Comparison of ENCODE assay signal across 8 cellular contexts in the genomic region with DNA sequence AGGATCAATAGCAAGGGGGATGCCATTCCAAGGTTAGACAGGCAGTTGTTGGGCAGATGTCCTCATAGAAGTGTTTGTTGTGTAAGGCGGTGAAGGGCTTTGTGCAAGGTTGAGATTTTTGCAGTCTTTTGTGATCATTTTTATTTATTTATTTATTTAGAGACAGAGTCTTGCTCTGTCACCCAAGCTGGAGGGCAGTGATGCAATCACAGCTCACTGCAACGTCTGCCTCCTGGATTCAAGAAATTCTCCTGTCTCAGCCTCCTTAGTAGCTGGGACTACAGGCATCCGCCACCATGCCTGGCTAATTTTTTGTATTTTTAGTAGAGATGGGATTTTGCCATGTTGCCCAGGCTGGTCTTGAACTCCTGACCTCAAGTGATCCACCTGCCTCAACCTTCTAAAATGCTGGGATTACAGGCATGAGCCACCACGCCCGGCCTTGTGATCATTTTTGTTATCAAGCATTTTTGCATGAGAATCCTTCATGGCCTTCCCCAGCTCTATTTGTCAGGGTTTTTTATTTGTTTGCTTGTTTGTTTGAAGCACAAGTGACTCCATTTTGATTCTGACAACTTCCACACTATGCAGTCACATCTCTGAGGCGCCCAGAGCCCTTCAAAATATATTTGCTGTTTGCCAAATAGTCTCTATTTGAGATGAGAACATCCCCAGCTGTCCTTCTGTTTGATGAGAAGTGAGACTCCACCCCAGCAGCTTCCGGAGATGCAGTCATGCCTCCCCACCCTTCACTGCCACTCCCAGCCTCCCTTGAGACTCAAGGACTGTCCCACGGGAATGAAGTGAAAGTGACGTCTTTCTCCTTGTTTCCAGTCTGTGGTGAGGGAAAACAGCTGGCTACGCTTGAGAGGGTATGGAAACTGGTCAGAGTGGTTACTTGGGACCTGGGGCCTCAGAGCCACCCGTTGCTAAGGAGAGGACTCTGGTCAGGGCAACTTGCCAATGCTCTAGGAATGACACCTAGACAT. TPM values are rescaled to one million over a fixed set of nuclear protein-coding genes. Genes with fewer than 3 reads are reported as not detected.
DNase-seq lines count a peak whose midpoint lies in the region; ATAC-seq and TF ChIP-seq lines count a peak whose summit lies in the region.

No MANE protein-coding gene starts in this region.

- no peaks in the 10 kb centered on the region for H4K20me1 ChIP-seq in PC-3 (ENCODE audit: low read length)

- H2AFZ ChIP-seq in PC-3 (ENCODE audit: low read length) = no peak overlapping the region

- H3K4me2 ChIP-seq in PC-3 (ENCODE audit: low read length) = peak overlapping the region; percentile 47; the same call in 1 of the 2 replicates

- peak; percentile 65 for ATAC-seq in HG03159 (IDR thresholded peaks at IDR 0.05; ENCODE audit: unreplicated experiment)
- ATAC-seq in PC-3 = peak; percentile 92
- no peak for ATAC-seq in GM19324 (IDR thresholded peaks at IDR 0.05; ENCODE audit: low FRiP score, unreplicated experiment)

- intact Hi-C loops in PC-3 (cut with micrococcal nuclease) = loop anchor here (1.0 kb wide), 1 partner anchor 81 kb away; no protein-coding TSS in a partner anchor
- intact Hi-C loops in transverse colon (cut with DNase I; ENCODE audit: low total_unique reads) = loop anchor here (10.0 kb wide), 2 partner anchors 77 to 237 kb away; no protein-coding TSS in a partner anchor

- peaks cover 10% of the 10 kb centered on the region for H3K36me3 ChIP-seq in PC-3 (ENCODE audit: low read depth, low read length)
- H3K36me3 ChIP-seq in transverse colon = peaks cover 0 to 25% (median 11%) of the 10 kb centered on the region in 4 donors

- POLR2A ChIA-PET in PC-3 (lab: Charles Lee; ENCODE audit: unreplicated experiment) = interaction anchor here (0.6 kb wide), 2 partner anchors 39 to 81 kb away, joined by 3 to 13 read pairs; no protein-coding TSS in a partner anchor

- peak overlapping the region; percentile 72 for H3K9ac ChIP-seq in PC-3 (ENCODE audit: low read length)

- H3K9me2 ChIP-seq in PC-3 (replicated peaks; ENCODE audit: low read length) = no peaks in the 10 kb centered on the region

- TF ChIP-seq CTCF in PC-3 (conservative IDR thresholded peaks at IDR 0.05; ENCODE audit: low read depth, low read length) (no peak), transverse colon (IDR thresholded peaks at IDR 0.05) (no peak)

- no peak for TF ChIP-seq EP300 in transverse colon (IDR thresholded peaks at IDR 0.05; ENCODE audit: low read depth)

- in situ Hi-C loops in GM18951 (cut with MboI; ENCODE audit: low sequenced_read_pairs, unreplicated experiment) = loop anchor here (5.0 kb wide), 1 partner anchor 239 kb away; no protein-coding TSS in a partner anchor
- in situ Hi-C loops in transverse colon (cut with MboI; ENCODE audit: low pct_ligation_motif_present in 1 of 4, low pct_unique_long_range_greater_than_20kb in 1 of 4, low sequenced_read_pairs in 3 of 4) = loop anchor here in 2 of 4 donors (10.0 to 25.0 kb wide), 2 partner anchors 247 to 504 kb away; no protein-coding TSS in a partner anchor

- peak overlapping the region; percentile 93 for H3K27ac ChIP-seq in PC-3 (ENCODE audit: low read length)
- peak overlapping the region; percentile 43 to 70 (median 56) for H3K27ac ChIP-seq in transverse colon

- H3F3A ChIP-seq in PC-3 (ENCODE audit: low read length, unreplicated experiment) = no peaks in the 10 kb centered on the region

- no peak overlapping the region for H3K4me3 ChIP-seq in PC-3 (ENCODE audit: low read length)
- H3K4me3 ChIP-seq in transverse colon = no peak overlapping the region

- 48 to 75% methylated on average over 4 to 11 of the region's 11 CpGs for WGBS in transverse colon (ENCODE audit: low coverage in 1 of 2), 2 donors

- H3K79me2 ChIP-seq in PC-3 (ENCODE audit: low read length) = no peaks in the 10 kb centered on the region

- TF ChIP-seq POLR2A in GM18951 (IDR thresholded peaks at IDR 0.05; ENCODE audit: extremely low read depth, insufficient read depth, insufficient read length) (peak; percentile 21), transverse colon (IDR thresholded peaks at IDR 0.05) (no peak)

- BruUV-seq in PC-3 (replicated peaks; lab: Mats Ljungman, UMichigan) = no TSS peak

- H3K4me1 ChIP-seq in PC-3 (ENCODE audit: insufficient read depth, low read length) (peaks cover 21% of the 10 kb centered on the region), transverse colon (peaks cover 0 to 12% (median 5%) of the 10 kb centered on the region in 4 donors)

- H3K27me3 ChIP-seq in PC-3 (ENCODE audit: low read length) (no peaks in the 10 kb centered on the region), transverse colon (no peaks in the 10 kb centered on the region)

- DNase-seq in AG08396 (ENCODE audit: low spot score) (peak; percentile 60), PC-3 (peak; percentile 91), germinal center (ENCODE audit: low spot score) (peak; percentile 69), transverse colon (peak; percentile 59), RKO (ENCODE audit: low spot score) (no peak)

- H3K9me3 ChIP-seq in PC-3 (ENCODE audit: low read length) (no peaks in the 10 kb centered on the region), transverse colon (no peaks in the 10 kb centered on the region)

- CTCF ChIA-PET in PC-3 (lab: Charles Lee) = interaction anchor here (0.7 to 1.3 kb wide), 5 partner anchors 31 to 242 kb away, joined by 3 to 4 read pairs (median 3); a partner anchor contains a TSS

RNA-seq across cellular contexts. Expression of a gene that starts 38.0 kb away (rescaled TPM):
- total RNA-seq in PC-3 (2014; rRNA removed) = 21.5 and 25.5 TPM in 2 replicates
- total RNA-seq in transverse colon = 100 to 1,000 TPM in 3 of 4 donors, 10 to 100 TPM in 1; 70.3 to 181 (median 105) TPM

RNA-seq across cellular contexts. Expression of a gene that starts 38.6 kb away (rescaled TPM):
- total RNA-seq in PC-3 (2014; rRNA removed) (35.7 and 37.8 TPM in 2 replicates), transverse colon (100 to 1,000 TPM in 1 of 4 donors, 10 to 100 TPM in 3; 40.8 to 131 (median 76.6) TPM)

RNA-seq across cellular contexts. Expression of a gene that starts 49.7 kb away (rescaled TPM):
- total RNA-seq in PC-3 (2014; rRNA removed) (0.29 and 0.44 TPM in 2 replicates), transverse colon (1 to 10 TPM in 2 of 4 donors, not detected in 2; 3.0 to 3.7 TPM)
